ENCODE assay signal across 9 cellular contexts in genomic region chr6:163404825-163405265, GRCh38. TPM values are rescaled to one million over a fixed set of nuclear protein-coding genes. Genes with fewer than 3 reads are reported as not detected.
DNase-seq lines count a peak whose midpoint lies in the region; ATAC-seq and TF ChIP-seq lines count a peak whose summit lies in the region.
"Had no signal": no experiment of that assay in that cellular context is flagged by ENCODE, and none has a peak within 500 bp of the region (broad histone marks: within the 10 kb centered on the region; RNA-seq: fewer than 3 reads in every experiment).

No MANE protein-coding gene starts in this region.

- no peak for TF ChIP-seq CTCF in esophagus muscularis mucosa (IDR thresholded peaks at IDR 0.05)
- no peak for TF ChIP-seq CTCF in tibial nerve (IDR thresholded peaks at IDR 0.05)

- no peak for TF ChIP-seq EP300 in esophagus muscularis mucosa (IDR thresholded peaks at IDR 0.05)
- TF ChIP-seq EP300 in tibial nerve (IDR thresholded peaks at IDR 0.05): peak; percentile 32 to 88

- no peak overlapping the region for H3K4me3 ChIP-seq in esophagus muscularis mucosa
- H3K4me3 ChIP-seq in tibial nerve: no peak overlapping the region

- no peaks in the 10 kb centered on the region for H3K9me3 ChIP-seq in esophagus muscularis mucosa
- no peaks in the 10 kb centered on the region for H3K9me3 ChIP-seq in tibial nerve

- no peak for TF ChIP-seq POLR2A in esophagus muscularis mucosa (IDR thresholded peaks at IDR 0.05; ENCODE audit: low read depth)
- TF ChIP-seq POLR2A in tibial nerve (IDR thresholded peaks at IDR 0.05): peak; percentile 32 to 46

- H3K4me1 ChIP-seq in esophagus muscularis mucosa (peaks cover 28 to 32% (median 28%) of the 10 kb centered on the region in 4 donors), tibial nerve (peaks cover 0 to 57% (median 31%) of the 10 kb centered on the region in 4 donors)

- no peak for ATAC-seq in HG02938 (IDR thresholded peaks at IDR 0.05; ENCODE audit: unreplicated experiment)

- no peaks in the 10 kb centered on the region for H3K36me3 ChIP-seq in esophagus muscularis mucosa
- no peaks in the 10 kb centered on the region for H3K36me3 ChIP-seq in tibial nerve

- H3K27me3 ChIP-seq in esophagus muscularis mucosa: no peaks in the 10 kb centered on the region
- H3K27me3 ChIP-seq in tibial nerve: no peaks in the 10 kb centered on the region

- WGBS in esophagus muscularis mucosa: 76% methylated on average over 10 of the region's 10 CpGs
- WGBS in tibial nerve, 2 donors: 43 to 49% methylated on average over 10 of the region's 10 CpGs

- DNase-seq in SKM-1 (lab: John Stamatoyannopoulos, UW; ENCODE audit: unreplicated experiment) (peak; percentile 61), esophagus muscularis mucosa (ENCODE audit: extremely low spot score) (peak; percentile 91), mucosa of gallbladder (ENCODE audit: low spot score) (peak; percentile 45), tibial nerve (ENCODE audit: low spot score in 2 of 2) (peak in 1 of 2 donors; percentile 58), NCI-H2107 treated with DMSO at 0.1 percent for 48 hours (lab: John Stamatoyannopoulos, UW; ENCODE audit: unreplicated experiment) (no peak), NCI-H446 treated with DMSO at 0.1 percent for 48 hours (lab: John Stamatoyannopoulos, UW) (no peak)
- DNase-seq in effector CD4-positive, alpha-beta T cell: no peak
- DNase-seq: NCI-H2107 had no signal

- peak overlapping the region; percentile 82 to 85 (median 82) for H3K27ac ChIP-seq in esophagus muscularis mucosa (replicated peaks in 1 of 4)
- peak overlapping the region; percentile 79 to 96 (median 88) for H3K27ac ChIP-seq in tibial nerve

- intact Hi-C loops in esophagus muscularis mucosa (cut with DNase I): loop anchor here (10.0 kb wide), 1 partner anchor 50 kb away; no protein-coding TSS in a partner anchor

RNA-seq across cellular contexts. Expression of gene QKI, which starts 9.7 kb away (rescaled TPM):
- total RNA-seq in esophagus muscularis mucosa: 100 to 1,000 TPM; 176 to 290 (median 237) TPM
- 80.0 TPM for total RNA-seq in mucosa of gallbladder
- 100 to 1,000 TPM; 365 to 570 (median 511) TPM for total RNA-seq in tibial nerve

Comparison
In these comparisons a context has a peak if more than half of its experiments do, and no peak if none do; other contexts are left out.
1. DNase-seq: peak in SKM-1 (single experiment), esophagus muscularis mucosa (single experiment) and mucosa of gallbladder (single experiment); none in NCI-H2107 treated with DMSO at 0.1 percent for 48 hours (single experiment), effector CD4-positive, alpha-beta T cell (single experiment) and NCI-H446 treated with DMSO at 0.1 percent for 48 hours (single experiment).